8 cellular contexts compared by ENCODE assay signal in genomic region chr5:128085413-128085812, GRCh38. TPM values are rescaled to one million over a fixed set of nuclear protein-coding genes. Genes with fewer than 3 reads are reported as not detected.
DNase-seq lines count a peak whose midpoint lies in the region; ATAC-seq and TF ChIP-seq lines count a peak whose summit lies in the region.
"Had no signal": no experiment of that assay in that cellular context is flagged by ENCODE, and none has a peak within 500 bp of the region (broad histone marks: within the 10 kb centered on the region; RNA-seq: fewer than 3 reads in every experiment).

No MANE protein-coding gene starts in this region.

- no peaks in the 10 kb centered on the region for H3K27me3 Mint-ChIP-seq in T-helper 17 cell
- peaks cover 7% of the 10 kb centered on the region for H3K27me3 Mint-ChIP-seq in glutamatergic neuron (ENCODE audit: unreplicated experiment)

- H3K4me3 Mint-ChIP-seq in T-helper 17 cell (peak overlapping the region; percentile 93), glutamatergic neuron (ENCODE audit: unreplicated experiment) (peak overlapping the region; percentile 91)

- H3K9me3 ChIP-seq in HAP-1 (no peaks in the 10 kb centered on the region), T-helper 17 cell (ENCODE audit: control insufficient read depth, low read length, poor library complexity, severe bottlenecking) (no peaks in the 10 kb centered on the region), smooth muscle cell (replicated peaks; ENCODE audit: low read depth) (no peaks in the 10 kb centered on the region)

- H3K9ac ChIP-seq in smooth muscle cell (ENCODE audit: low read depth), result no peak overlapping the region

- DNase-seq in HAP-1 (ENCODE audit: low spot score in 2 of 2) (no peak), T-helper 17 cell (no peak), glutamatergic neuron (no peak), smooth muscle cell (lab: John Stamatoyannopoulos, UW; ENCODE audit: unreplicated experiment) (no peak), GOT3 (lab: John Stamatoyannopoulos, UW) (no peak)
- DNase-seq: SHP77 had no signal

- H3K27me3 ChIP-seq in HAP-1 (ENCODE audit: low read depth) (no peaks in the 10 kb centered on the region), smooth muscle cell (ENCODE audit: low read depth) (no peaks in the 10 kb centered on the region)

- no peak for ATAC-seq in T-helper 17 cell
- ATAC-seq in GM18858 (IDR thresholded peaks at IDR 0.05; ENCODE audit: unreplicated experiment), result no peak
- no peak for ATAC-seq in GM19467 (IDR thresholded peaks at IDR 0.05; ENCODE audit: unreplicated experiment)

- no peak overlapping the region for H2AFZ ChIP-seq in smooth muscle cell (ENCODE audit: low read depth)

- H3K27ac Mint-ChIP-seq in T-helper 17 cell (peak overlapping the region; percentile 76), glutamatergic neuron (ENCODE audit: unreplicated experiment) (peak overlapping the region; percentile 34)

- H3K36me3 ChIP-seq in HAP-1 (replicated peaks) (no peaks in the 10 kb centered on the region), smooth muscle cell (ENCODE audit: low read depth) (no peaks in the 10 kb centered on the region)

- H3K79me2 ChIP-seq in smooth muscle cell (ENCODE audit: low read depth), result peaks cover 36% of the 10 kb centered on the region

- no peaks in the 10 kb centered on the region for H3F3A ChIP-seq in smooth muscle cell (ENCODE audit: low read depth)

- peaks cover 11% of the 10 kb centered on the region for H3K9me3 Mint-ChIP-seq in glutamatergic neuron (ENCODE audit: unreplicated experiment)

- H3K4me1 ChIP-seq in HAP-1 (peaks cover 24% of the 10 kb centered on the region), smooth muscle cell (ENCODE audit: low read depth) (peaks cover 14% of the 10 kb centered on the region)

- H3K4me2 ChIP-seq in smooth muscle cell, result peak overlapping the region; percentile 84

- TF ChIP-seq CTCF in glutamatergic neuron (IDR thresholded peaks at IDR 0.05; ENCODE audit: partially characterized antibody, unreplicated experiment) (no peak), smooth muscle cell (IDR thresholded peaks at IDR 0.05; ENCODE audit: borderline replicate concordance, insufficient read depth, poor library complexity, severe bottlenecking) (no peak)

- H3K36me3 Mint-ChIP-seq in T-helper 17 cell (ENCODE audit: low read depth) (peaks cover 2% of the 10 kb centered on the region), glutamatergic neuron (ENCODE audit: unreplicated experiment) (no peaks in the 10 kb centered on the region)

- peak overlapping the region; percentile 79 for H3K4me3 ChIP-seq in HAP-1
- H3K4me3 ChIP-seq in smooth muscle cell, result peak overlapping the region; percentile 74

- H4K20me1 ChIP-seq in smooth muscle cell (ENCODE audit: low read depth), result peaks cover 15% of the 10 kb centered on the region

- in situ Hi-C loops in HAP-1 (cut with MboI; ENCODE audit: low sequenced_read_pairs), result no loop called here

- no peak overlapping the region for H3K27ac ChIP-seq in smooth muscle cell (ENCODE audit: low read depth)

- WGBS in smooth muscle cell (ENCODE audit: low lambda C conversion rate), result 50% methylated on average over 4 of the region's 4 CpGs

- peaks cover 47% of the 10 kb centered on the region for H3K4me1 Mint-ChIP-seq in T-helper 17 cell
- H3K4me1 Mint-ChIP-seq in glutamatergic neuron (ENCODE audit: low read depth, unreplicated experiment), result peaks cover 28% of the 10 kb centered on the region

RNA-seq across cellular contexts. Expression of gene SLC12A2, which starts 1.8 kb away (rescaled TPM):
- total RNA-seq in T-helper 17 cell (10 to 100 TPM; 14.5 to 19.2 TPM), glutamatergic neuron (ENCODE audit: unreplicated experiment) (29.2 TPM), smooth muscle cell (17.2 and 17.8 TPM in 2 replicates)
- 4.2 and 5.5 TPM in 2 replicates for polyA plus RNA-seq in smooth muscle cell
